ENCODE assay signal across 1 cellular context in the genomic region with DNA sequence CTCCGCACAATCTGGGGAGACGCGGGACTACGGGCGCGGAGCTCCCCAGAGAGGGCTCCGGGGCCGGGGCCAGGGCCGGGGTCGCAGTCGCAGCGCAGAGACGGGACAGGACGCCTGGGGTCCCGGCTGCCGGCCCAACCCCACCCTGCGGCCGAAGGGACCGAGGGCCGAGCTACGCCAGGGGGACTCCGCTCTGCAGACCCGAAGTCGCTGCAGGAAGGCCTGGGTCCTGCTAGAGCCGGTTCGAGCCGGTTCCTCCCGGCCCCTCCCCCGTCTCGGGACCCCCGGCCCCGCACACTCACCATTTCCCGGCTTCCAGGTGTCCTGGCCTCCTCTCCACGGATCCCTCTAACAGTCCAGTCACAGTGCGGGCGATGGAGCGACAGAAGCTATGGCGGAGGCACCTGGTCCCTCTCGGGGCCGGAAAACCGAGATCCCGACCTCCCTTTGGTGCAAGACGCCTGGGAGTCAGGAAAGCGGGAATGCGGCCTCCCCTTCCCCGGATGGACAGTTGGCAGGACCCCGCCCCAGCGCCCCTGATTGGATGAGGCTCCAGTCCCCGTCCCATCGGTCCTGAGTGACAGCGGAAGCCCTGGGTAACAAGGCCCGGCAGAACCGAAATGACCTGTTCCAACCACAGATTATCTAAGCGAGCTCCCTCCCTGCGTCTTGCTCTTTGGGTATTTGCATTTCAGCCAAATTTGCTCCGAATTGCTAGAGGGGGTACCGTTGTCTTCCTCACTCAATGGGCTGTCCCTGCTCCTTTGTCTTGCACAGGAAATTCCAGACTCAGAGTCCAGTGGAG.
TF ChIP-seq lines count a peak whose summit lies in the region.

A gene (minus strand): TSS at position 481 of the 805 bp plus-strand sequence. CDS start 176 bp downstream, at position 305.

TF ChIP-seq in HepG2, 621 proteins besides CTCF, POLR2A, EP300 and RAD21 (continued from another document and continues in another):
- TF ChIP-seq, protein P1, sequence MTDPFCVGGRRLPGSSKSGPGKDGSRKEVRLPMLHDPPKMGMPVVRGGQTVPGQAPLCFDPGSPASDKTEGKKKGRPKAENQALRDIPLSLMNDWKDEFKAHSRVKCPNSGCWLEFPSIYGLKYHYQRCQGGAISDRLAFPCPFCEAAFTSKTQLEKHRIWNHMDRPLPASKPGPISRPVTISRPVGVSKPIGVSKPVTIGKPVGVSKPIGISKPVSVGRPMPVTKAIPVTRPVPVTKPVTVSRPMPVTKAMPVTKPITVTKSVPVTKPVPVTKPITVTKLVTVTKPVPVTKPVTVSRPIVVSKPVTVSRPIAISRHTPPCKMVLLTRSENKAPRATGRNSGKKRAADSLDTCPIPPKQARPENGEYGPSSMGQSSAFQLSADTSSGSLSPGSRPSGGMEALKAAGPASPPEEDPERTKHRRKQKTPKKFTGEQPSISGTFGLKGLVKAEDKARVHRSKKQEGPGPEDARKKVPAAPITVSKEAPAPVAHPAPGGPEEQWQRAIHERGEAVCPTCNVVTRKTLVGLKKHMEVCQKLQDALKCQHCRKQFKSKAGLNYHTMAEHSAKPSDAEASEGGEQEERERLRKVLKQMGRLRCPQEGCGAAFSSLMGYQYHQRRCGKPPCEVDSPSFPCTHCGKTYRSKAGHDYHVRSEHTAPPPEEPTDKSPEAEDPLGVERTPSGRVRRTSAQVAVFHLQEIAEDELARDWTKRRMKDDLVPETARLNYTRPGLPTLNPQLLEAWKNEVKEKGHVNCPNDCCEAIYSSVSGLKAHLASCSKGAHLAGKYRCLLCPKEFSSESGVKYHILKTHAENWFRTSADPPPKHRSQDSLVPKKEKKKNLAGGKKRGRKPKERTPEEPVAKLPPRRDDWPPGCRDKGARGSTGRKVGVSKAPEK (CRISPR knock-in tag; IDR thresholded peaks at IDR 0.05; ENCODE audit: borderline replicate concordance): peak; percentile 73; the same call in 1 of the 2 replicates
- TF ChIP-seq SAFB2 (CRISPR knock-in tag; IDR thresholded peaks at IDR 0.05; ENCODE audit: borderline replicate concordance, low read depth) (no peak), HOXA3 (CRISPR knock-in tag; IDR thresholded peaks at IDR 0.05) (peak; percentile 49), ZNF232 (CRISPR knock-in tag; IDR thresholded peaks at IDR 0.05; ENCODE audit: borderline replicate concordance) (0 out of 2 replicates have a peak, but pooled peaks have one; percentile 10), ZSCAN20 (CRISPR knock-in tag; IDR thresholded peaks at IDR 0.05; ENCODE audit: borderline replicate concordance) (0 out of 2 replicates have a peak, but pooled peaks have one; percentile 35), ZNF225 (CRISPR knock-in tag; IDR thresholded peaks at IDR 0.05) (peak; percentile 76; the same call in 1 of the 2 replicates), IKZF4 (CRISPR knock-in tag; IDR thresholded peaks at IDR 0.05; ENCODE audit: borderline replicate concordance, low read depth, not compliant biosample characterization) (peak; percentile 71), KMT2A (CRISPR knock-in tag; IDR thresholded peaks at IDR 0.05) (peak; percentile 71; the same call in 1 of the 2 replicates), SP4 (CRISPR knock-in tag; IDR thresholded peaks at IDR 0.05) (peak; percentile 94), ZNF7 (CRISPR knock-in tag; IDR thresholded peaks at IDR 0.05) (no peak), SIN3B (IDR thresholded peaks at IDR 0.05; ENCODE audit: low read length) (no peak), KDM2A (CRISPR knock-in tag; IDR thresholded peaks at IDR 0.05; ENCODE audit: borderline replicate concordance, low read depth) (peak; percentile 79; the same call in 1 of the 2 replicates), ZNF256 (CRISPR knock-in tag; conservative IDR thresholded peaks at IDR 0.05) (no peak), SNAI1 (CRISPR knock-in tag; IDR thresholded peaks at IDR 0.05; ENCODE audit: borderline replicate concordance) (0 out of 2 replicates have a peak, but pooled peaks have one; percentile 7), ZNF891 (CRISPR knock-in tag; IDR thresholded peaks at IDR 0.05) (no peak), ZNF772 (CRISPR knock-in tag; IDR thresholded peaks at IDR 0.05) (0 out of 2 replicates have a peak, but pooled peaks have one; percentile 27), GABPA (IDR thresholded peaks at IDR 0.05; ENCODE audit: low read depth, low read length) (peak; percentile 58), GABPA (CRISPR knock-in tag; IDR thresholded peaks at IDR 0.05; ENCODE audit: low read depth) (peak; percentile 83), RFX5 (IDR thresholded peaks at IDR 0.05; ENCODE audit: low read depth, low read length) (no peak), KAT7 (CRISPR knock-in tag; IDR thresholded peaks at IDR 0.05; ENCODE audit: borderline replicate concordance) (peak; percentile 65; the same call in 1 of the 2 replicates), HHEX (CRISPR knock-in tag; IDR thresholded peaks at IDR 0.05) (no peak), MAF1 (CRISPR knock-in tag; IDR thresholded peaks at IDR 0.05; ENCODE audit: borderline replicate concordance) (no peak), TAF1 (CRISPR knock-in tag; IDR thresholded peaks at IDR 0.05) (peak; percentile 87), RAD51 (IDR thresholded peaks at IDR 0.05; ENCODE audit: borderline replicate concordance) (no peak), NCOA2 (CRISPR knock-in tag; IDR thresholded peaks at IDR 0.05) (0 out of 2 replicates have a peak, but pooled peaks have one; percentile 18), FOSL1 (CRISPR knock-in tag; IDR thresholded peaks at IDR 0.05; ENCODE audit: borderline replicate concordance) (no peak), MTF2 (CRISPR knock-in tag; IDR thresholded peaks at IDR 0.05; ENCODE audit: borderline replicate concordance) (no peak), FOXA1 (IDR thresholded peaks at IDR 0.05) (no peak), FOXA1 (CRISPR knock-in tag; IDR thresholded peaks at IDR 0.05) (peak; percentile 36; the same call in 1 of the 2 replicates), ZNF816 (CRISPR knock-in tag; IDR thresholded peaks at IDR 0.05; ENCODE audit: borderline replicate concordance) (no peak), NR2F6 (IDR thresholded peaks at IDR 0.05) (peak; percentile 22; the same call in 1 of the 2 replicates), NR2F6 (CRISPR knock-in tag; IDR thresholded peaks at IDR 0.05) (no peak), RORA (CRISPR knock-in tag; IDR thresholded peaks at IDR 0.05) (no peak), ZNF329 (CRISPR knock-in tag; IDR thresholded peaks at IDR 0.05; ENCODE audit: low read depth) (no peak; the same call in 1 of the 2 replicates), ZNF792 (CRISPR knock-in tag; IDR thresholded peaks at IDR 0.05) (peak; percentile 40; the same call in 1 of the 2 replicates)
- TF ChIP-seq, protein P2, sequence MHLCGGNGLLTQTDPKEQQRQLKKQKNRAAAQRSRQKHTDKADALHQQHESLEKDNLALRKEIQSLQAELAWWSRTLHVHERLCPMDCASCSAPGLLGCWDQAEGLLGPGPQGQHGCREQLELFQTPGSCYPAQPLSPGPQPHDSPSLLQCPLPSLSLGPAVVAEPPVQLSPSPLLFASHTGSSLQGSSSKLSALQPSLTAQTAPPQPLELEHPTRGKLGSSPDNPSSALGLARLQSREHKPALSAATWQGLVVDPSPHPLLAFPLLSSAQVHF (CRISPR knock-in tag; IDR thresholded peaks at IDR 0.05): no peak
- TF ChIP-seq, protein P3, sequence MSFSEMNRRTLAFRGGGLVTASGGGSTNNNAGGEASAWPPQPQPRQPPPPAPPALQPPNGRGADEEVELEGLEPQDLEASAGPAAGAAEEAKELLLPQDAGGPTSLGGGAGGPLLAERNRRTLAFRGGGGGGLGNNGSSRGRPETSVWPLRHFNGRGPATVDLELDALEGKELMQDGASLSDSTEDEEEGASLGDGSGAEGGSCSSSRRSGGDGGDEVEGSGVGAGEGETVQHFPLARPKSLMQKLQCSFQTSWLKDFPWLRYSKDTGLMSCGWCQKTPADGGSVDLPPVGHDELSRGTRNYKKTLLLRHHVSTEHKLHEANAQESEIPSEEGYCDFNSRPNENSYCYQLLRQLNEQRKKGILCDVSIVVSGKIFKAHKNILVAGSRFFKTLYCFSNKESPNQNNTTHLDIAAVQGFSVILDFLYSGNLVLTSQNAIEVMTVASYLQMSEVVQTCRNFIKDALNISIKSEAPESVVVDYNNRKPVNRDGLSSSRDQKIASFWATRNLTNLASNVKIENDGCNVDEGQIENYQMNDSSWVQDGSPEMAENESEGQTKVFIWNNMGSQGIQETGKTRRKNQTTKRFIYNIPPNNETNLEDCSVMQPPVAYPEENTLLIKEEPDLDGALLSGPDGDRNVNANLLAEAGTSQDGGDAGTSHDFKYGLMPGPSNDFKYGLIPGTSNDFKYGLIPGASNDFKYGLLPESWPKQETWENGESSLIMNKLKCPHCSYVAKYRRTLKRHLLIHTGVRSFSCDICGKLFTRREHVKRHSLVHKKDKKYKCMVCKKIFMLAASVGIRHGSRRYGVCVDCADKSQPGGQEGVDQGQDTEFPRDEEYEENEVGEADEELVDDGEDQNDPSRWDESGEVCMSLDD (CRISPR knock-in tag; IDR thresholded peaks at IDR 0.05; ENCODE audit: borderline replicate concordance): no peak
- TF ChIP-seq, protein P4, sequence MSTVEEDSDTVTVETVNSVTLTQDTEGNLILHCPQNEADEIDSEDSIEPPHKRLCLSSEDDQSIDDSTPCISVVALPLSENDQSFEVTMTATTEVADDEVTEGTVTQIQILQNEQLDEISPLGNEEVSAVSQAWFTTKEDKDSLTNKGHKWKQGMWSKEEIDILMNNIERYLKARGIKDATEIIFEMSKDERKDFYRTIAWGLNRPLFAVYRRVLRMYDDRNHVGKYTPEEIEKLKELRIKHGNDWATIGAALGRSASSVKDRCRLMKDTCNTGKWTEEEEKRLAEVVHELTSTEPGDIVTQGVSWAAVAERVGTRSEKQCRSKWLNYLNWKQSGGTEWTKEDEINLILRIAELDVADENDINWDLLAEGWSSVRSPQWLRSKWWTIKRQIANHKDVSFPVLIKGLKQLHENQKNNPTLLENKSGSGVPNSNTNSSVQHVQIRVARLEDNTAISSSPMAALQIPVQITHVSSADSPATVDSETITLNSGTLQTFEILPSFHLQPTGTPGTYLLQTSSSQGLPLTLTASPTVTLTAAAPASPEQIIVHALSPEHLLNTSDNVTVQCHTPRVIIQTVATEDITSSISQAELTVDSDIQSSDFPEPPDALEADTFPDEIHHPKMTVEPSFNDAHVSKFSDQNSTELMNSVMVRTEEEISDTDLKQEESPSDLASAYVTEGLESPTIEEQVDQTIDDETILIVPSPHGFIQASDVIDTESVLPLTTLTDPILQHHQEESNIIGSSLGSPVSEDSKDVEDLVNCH (CRISPR knock-in tag; IDR thresholded peaks at IDR 0.05): 0 out of 2 replicates have a peak, but pooled peaks have one; percentile 50
- TF ChIP-seq, protein P5, sequence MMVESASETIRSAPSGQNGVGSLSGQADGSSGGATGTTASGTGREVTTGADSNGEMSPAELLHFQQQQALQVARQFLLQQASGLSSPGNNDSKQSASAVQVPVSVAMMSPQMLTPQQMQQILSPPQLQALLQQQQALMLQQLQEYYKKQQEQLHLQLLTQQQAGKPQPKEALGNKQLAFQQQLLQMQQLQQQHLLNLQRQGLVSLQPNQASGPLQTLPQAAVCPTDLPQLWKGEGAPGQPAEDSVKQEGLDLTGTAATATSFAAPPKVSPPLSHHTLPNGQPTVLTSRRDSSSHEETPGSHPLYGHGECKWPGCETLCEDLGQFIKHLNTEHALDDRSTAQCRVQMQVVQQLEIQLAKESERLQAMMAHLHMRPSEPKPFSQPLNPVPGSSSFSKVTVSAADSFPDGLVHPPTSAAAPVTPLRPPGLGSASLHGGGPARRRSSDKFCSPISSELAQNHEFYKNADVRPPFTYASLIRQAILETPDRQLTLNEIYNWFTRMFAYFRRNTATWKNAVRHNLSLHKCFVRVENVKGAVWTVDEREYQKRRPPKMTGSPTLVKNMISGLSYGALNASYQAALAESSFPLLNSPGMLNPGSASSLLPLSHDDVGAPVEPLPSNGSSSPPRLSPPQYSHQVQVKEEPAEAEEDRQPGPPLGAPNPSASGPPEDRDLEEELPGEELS (CRISPR knock-in tag; IDR thresholded peaks at IDR 0.05): no peak
- TF ChIP-seq, protein P6, sequence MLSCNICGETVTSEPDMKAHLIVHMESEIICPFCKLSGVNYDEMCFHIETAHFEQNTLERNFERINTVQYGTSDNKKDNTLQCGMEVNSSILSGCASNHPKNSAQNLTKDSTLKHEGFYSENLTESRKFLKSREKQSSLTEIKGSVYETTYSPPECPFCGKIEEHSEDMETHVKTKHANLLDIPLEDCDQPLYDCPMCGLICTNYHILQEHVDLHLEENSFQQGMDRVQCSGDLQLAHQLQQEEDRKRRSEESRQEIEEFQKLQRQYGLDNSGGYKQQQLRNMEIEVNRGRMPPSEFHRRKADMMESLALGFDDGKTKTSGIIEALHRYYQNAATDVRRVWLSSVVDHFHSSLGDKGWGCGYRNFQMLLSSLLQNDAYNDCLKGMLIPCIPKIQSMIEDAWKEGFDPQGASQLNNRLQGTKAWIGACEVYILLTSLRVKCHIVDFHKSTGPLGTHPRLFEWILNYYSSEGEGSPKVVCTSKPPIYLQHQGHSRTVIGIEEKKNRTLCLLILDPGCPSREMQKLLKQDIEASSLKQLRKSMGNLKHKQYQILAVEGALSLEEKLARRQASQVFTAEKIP (CRISPR knock-in tag; IDR thresholded peaks at IDR 0.05; ENCODE audit: borderline replicate concordance): no peak
- TF ChIP-seq, protein P7, sequence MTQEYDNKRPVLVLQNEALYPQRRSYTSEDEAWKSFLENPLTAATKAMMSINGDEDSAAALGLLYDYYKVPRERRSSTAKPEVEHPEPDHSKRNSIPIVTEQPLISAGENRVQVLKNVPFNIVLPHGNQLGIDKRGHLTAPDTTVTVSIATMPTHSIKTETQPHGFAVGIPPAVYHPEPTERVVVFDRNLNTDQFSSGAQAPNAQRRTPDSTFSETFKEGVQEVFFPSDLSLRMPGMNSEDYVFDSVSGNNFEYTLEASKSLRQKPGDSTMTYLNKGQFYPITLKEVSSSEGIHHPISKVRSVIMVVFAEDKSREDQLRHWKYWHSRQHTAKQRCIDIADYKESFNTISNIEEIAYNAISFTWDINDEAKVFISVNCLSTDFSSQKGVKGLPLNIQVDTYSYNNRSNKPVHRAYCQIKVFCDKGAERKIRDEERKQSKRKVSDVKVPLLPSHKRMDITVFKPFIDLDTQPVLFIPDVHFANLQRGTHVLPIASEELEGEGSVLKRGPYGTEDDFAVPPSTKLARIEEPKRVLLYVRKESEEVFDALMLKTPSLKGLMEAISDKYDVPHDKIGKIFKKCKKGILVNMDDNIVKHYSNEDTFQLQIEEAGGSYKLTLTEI (CRISPR knock-in tag; conservative IDR thresholded peaks at IDR 0.05): no peak
- TF ChIP-seq, protein P8, sequence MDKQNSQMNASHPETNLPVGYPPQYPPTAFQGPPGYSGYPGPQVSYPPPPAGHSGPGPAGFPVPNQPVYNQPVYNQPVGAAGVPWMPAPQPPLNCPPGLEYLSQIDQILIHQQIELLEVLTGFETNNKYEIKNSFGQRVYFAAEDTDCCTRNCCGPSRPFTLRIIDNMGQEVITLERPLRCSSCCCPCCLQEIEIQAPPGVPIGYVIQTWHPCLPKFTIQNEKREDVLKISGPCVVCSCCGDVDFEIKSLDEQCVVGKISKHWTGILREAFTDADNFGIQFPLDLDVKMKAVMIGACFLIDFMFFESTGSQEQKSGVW (CRISPR knock-in tag; IDR thresholded peaks at IDR 0.05; ENCODE audit: borderline replicate concordance): no peak
- TF ChIP-seq, protein P9, sequence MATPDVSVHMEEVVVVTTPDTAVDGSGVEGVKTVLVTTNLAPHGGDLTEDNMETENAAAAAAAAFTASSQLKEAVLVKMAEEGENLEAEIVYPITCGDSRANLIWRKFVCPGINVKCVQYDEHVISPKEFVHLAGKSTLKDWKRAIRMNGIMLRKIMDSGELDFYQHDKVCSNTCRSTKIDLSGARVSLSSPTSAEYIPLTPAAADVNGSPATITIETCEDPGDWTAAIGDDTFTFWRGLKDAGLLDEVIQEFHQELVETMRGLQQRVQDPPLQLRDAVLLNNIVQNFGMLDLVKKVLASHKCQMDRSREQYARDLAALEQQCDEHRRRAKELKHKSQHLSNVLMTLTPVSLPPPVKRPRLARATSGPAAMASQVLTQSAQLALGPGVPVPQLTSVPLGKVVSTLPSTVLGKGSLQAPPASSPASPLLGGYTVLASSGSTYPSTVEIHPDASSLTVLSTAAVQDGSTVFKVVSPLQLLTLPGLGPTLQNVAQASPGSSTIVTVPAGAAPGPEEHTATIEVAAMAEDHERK (CRISPR knock-in tag; IDR thresholded peaks at IDR 0.05; ENCODE audit: low read depth): no peak
